ENCODE assay signal across 9 cellular contexts in the genomic region with DNA sequence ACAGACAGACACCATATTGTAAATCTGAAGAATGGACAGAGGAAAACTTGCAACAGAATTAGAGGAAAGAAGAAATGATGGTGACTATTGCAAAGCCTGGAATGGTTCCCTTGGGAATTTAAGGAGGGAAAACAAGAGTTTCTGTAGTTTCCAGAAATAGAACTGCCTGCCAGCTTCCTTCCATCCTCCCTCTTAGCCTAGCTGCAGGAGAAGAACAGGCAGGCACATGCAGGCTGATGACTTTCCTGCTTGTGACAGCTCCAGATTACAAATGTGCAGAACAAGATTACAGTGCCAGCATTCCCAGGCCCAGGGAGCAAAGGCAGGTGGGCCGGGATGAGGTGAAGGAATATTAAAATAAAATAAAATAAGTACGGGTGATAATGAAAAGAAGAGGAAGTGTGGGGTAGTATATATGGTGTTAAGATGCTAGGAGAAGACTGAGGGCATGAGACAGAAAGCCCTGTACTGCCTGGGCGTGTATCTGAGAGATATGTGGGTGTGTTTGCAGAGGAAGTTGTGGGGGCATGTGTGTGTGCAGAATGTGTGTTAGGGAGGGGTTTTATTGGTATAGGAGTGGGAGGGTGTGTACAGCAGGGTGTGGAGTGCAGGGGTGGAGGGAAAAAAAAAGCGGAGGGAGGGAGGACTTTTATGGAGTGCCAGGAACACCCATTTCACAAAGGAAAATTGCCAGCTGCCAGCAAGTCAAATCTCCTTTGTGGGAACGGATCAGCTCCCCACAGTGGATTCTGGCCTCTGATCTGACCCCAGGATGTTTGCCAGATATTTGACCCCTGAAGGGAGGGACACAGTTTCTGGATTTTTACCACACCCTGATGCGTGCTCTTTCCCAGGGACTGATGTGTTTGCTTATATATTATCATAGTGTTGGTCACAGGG. TPM values are rescaled to one million over a fixed set of nuclear protein-coding genes. Genes with fewer than 3 reads are reported as not detected.
DNase-seq lines count a peak whose midpoint lies in the region; ATAC-seq and TF ChIP-seq lines count a peak whose summit lies in the region.
"Had no signal": no experiment of that assay in that cellular context is flagged by ENCODE, and none has a peak within 500 bp of the region (broad histone marks: within the 10 kb centered on the region; RNA-seq: fewer than 3 reads in every experiment).

No MANE protein-coding gene starts in this region.

- peak overlapping the region; percentile 85 for H3K9ac ChIP-seq in PC-3 (ENCODE audit: low read length)

- peaks cover 4% of the 10 kb centered on the region for H3F3A ChIP-seq in PC-3 (ENCODE audit: low read length, unreplicated experiment)

- no peaks in the 10 kb centered on the region for H3K27me3 ChIP-seq in PC-3 (ENCODE audit: low read length)

- POLR2A ChIA-PET in activated CD4-positive, alpha-beta T cell treated with anti-CD3 and anti-CD28 coated beads, Interleukin-2, amount 10 ng/mL, durations not matched to agents 7 days and 5 days (lab: Charles Lee) = no interaction called here
- POLR2A ChIA-PET in PC-3 (lab: Charles Lee; ENCODE audit: unreplicated experiment) = interaction anchor here (1.0 to 1.4 kb wide), 2 partner anchors 70 to 72 kb away, joined by 5 to 8 read pairs; no protein-coding TSS in a partner anchor

- BruUV-seq in PC-3 (replicated peaks; lab: Mats Ljungman, UMichigan) = TSS peak; percentile 98

- no peaks in the 10 kb centered on the region for H3K79me2 ChIP-seq in PC-3 (ENCODE audit: low read length)

- no peaks in the 10 kb centered on the region for H3K27me3 Mint-ChIP-seq in activated CD4-positive, alpha-beta T cell treated with anti-CD3 and anti-CD28 coated beads, Interleukin-2, amount 10 ng/mL, durations not matched to agents 7 days and 5 days

- H3K4me3 ChIP-seq in PC-3 (ENCODE audit: low read length) = peak overlapping the region; percentile 31

- peaks cover 39% of the 10 kb centered on the region for H3K4me1 ChIP-seq in PC-3 (ENCODE audit: insufficient read depth, low read length)

- H3K4me2 ChIP-seq in PC-3 (ENCODE audit: low read length) = peak overlapping the region; percentile 73

- H3K4me1 Mint-ChIP-seq in activated CD4-positive, alpha-beta T cell treated with anti-CD3 and anti-CD28 coated beads, Interleukin-2, amount 10 ng/mL, durations not matched to agents 7 days and 5 days = peaks cover 34% of the 10 kb centered on the region

- TF ChIP-seq CTCF in PC-3 (conservative IDR thresholded peaks at IDR 0.05; ENCODE audit: low read depth, low read length) = no peak
- TF ChIP-seq CTCF in GM13977 (IDR thresholded peaks at IDR 0.05; ENCODE audit: extremely low read depth, insufficient read depth, missing control alignments) = no peak

- H4K20me1 ChIP-seq in PC-3 (ENCODE audit: low read length) = no peaks in the 10 kb centered on the region

- peak overlapping the region; percentile 55 for H3K27ac Mint-ChIP-seq in activated CD4-positive, alpha-beta T cell treated with anti-CD3 and anti-CD28 coated beads, Interleukin-2, amount 10 ng/mL, durations not matched to agents 7 days and 5 days
- H3K27ac Mint-ChIP-seq: T-helper 1 cell treated with Interleukin-12 subunit alpha and Interleukin-12 subunit beta and Interleukin-4 antibody, amounts not matched to agents 30 μg/mL and 1 μg/mL, for 36 hours had no signal

- H3K9me3 Mint-ChIP-seq in activated CD4-positive, alpha-beta T cell treated with anti-CD3 and anti-CD28 coated beads, Interleukin-2, amount 10 ng/mL, durations not matched to agents 7 days and 5 days = no peaks in the 10 kb centered on the region
- H3K9me3 Mint-ChIP-seq: T-helper 1 cell treated with Interleukin-12 subunit alpha and Interleukin-12 subunit beta and Interleukin-4 antibody, amounts not matched to agents 30 μg/mL and 1 μg/mL, for 36 hours had no signal

- H3K4me3 Mint-ChIP-seq in activated CD4-positive, alpha-beta T cell treated with anti-CD3 and anti-CD28 coated beads, Interleukin-2, amount 10 ng/mL, durations not matched to agents 7 days and 5 days = peak overlapping the region; percentile 6
- H3K4me3 Mint-ChIP-seq: T-helper 1 cell treated with Interleukin-12 subunit alpha and Interleukin-12 subunit beta and Interleukin-4 antibody, amounts not matched to agents 30 μg/mL and 1 μg/mL, for 36 hours had no signal

- ATAC-seq in PC-3 = peak; percentile 86
- ATAC-seq in sciatic nerve = peak; percentile 70
- no peak for ATAC-seq in HG02798 (IDR thresholded peaks at IDR 0.05; ENCODE audit: poor library complexity, unreplicated experiment)

- DNase-seq in activated CD4-positive, alpha-beta T cell treated with anti-CD3 and anti-CD28 coated beads, Interleukin-2, amount 10 ng/mL, durations not matched to agents 7 days and 5 days = peak; percentile 20
- DNase-seq in activated CD4-positive, alpha-beta T cell treated with anti-CD3 and anti-CD28 coated beads, Interleukin-2, amount 50 U/mL, for 48 hours = no peak
- DNase-seq in PC-3 = peak; percentile 93
- DNase-seq in fibroblast of peridontal ligament (ENCODE audit: extremely low read depth) = peak; percentile 74
- no peak for DNase-seq in sciatic nerve (ENCODE audit: low spot score)
- no peak for DNase-seq in islet precursor cell
- no peak for DNase-seq in GM13977 (ENCODE audit: low spot score)

- no peaks in the 10 kb centered on the region for H3K9me3 ChIP-seq in PC-3 (ENCODE audit: low read length)

- intact Hi-C loops in PC-3 (cut with micrococcal nuclease) = loop anchor here (1.0 to 2.0 kb wide), 4 partner anchors 28 to 110 kb away; no protein-coding TSS in a partner anchor
- intact Hi-C loops in sciatic nerve (cut with DNase I) = no loop called here

- H3K9me2 ChIP-seq in PC-3 (replicated peaks; ENCODE audit: low read length) = no peaks in the 10 kb centered on the region

- CTCF ChIA-PET in activated CD4-positive, alpha-beta T cell treated with anti-CD3 and anti-CD28 coated beads, Interleukin-2, amount 10 ng/mL, durations not matched to agents 7 days and 5 days (lab: Charles Lee) = interaction anchor here (0.6 to 1.6 kb wide), 2 partner anchors 16 to 69 kb away, joined by 3 read pairs; no protein-coding TSS in a partner anchor
- CTCF ChIA-PET in PC-3 (lab: Charles Lee) = no interaction called here

- no peaks in the 10 kb centered on the region for H3K36me3 ChIP-seq in PC-3 (ENCODE audit: low read depth, low read length)

- peaks cover 1% of the 10 kb centered on the region for H3K36me3 Mint-ChIP-seq in activated CD4-positive, alpha-beta T cell treated with anti-CD3 and anti-CD28 coated beads, Interleukin-2, amount 10 ng/mL, durations not matched to agents 7 days and 5 days (ENCODE audit: low read depth)

- peak overlapping the region; percentile 97 for H3K27ac ChIP-seq in PC-3 (ENCODE audit: low read length)

- peak overlapping the region; percentile 33 for H2AFZ ChIP-seq in PC-3 (ENCODE audit: low read length)

- in situ Hi-C loops in GM13977 (cut with MboI; ENCODE audit: low pct_unique_long_range_greater_than_20kb, low sequenced_read_pairs, unreplicated experiment) = no loop called here

RNA-seq across cellular contexts. Expression of gene NEMP2, which starts 43.9 kb away (rescaled TPM):
- 10 to 100 TPM; 22.8 to 23.5 TPM for total RNA-seq in activated CD4-positive, alpha-beta T cell treated with anti-CD3 and anti-CD28 coated beads, Interleukin-2, amount 10 ng/mL, durations not matched to agents 7 days and 5 days
- total RNA-seq in PC-3 (2014; rRNA removed) (2.5 and 3.8 TPM in 2 replicates), sciatic nerve (5.6 TPM)

Comparison
In these comparisons a context has a peak if more than half of its experiments do, and no peak if none do; other contexts are left out.
1. DNase-seq: peak in activated CD4-positive, alpha-beta T cell treated with anti-CD3 and anti-CD28 coated beads, Interleukin-2, amount 10 ng/mL, durations not matched to agents 7 days and 5 days (single experiment), PC-3 (single experiment) and fibroblast of peridontal ligament (single experiment); none in activated CD4-positive, alpha-beta T cell treated with anti-CD3 and anti-CD28 coated beads, Interleukin-2, amount 50 U/mL, for 48 hours (0 of 2), sciatic nerve (single experiment), islet precursor cell (single experiment) and GM13977 (single experiment).